2 cellular contexts compared by ENCODE assay signal in genomic region chr3:131349946-131350347, GRCh38.
TF ChIP-seq lines count a peak whose summit lies in the region.

No MANE protein-coding gene starts in this region.

TF ChIP-seq in endothelial cell of umbilical vein, 7 proteins besides CTCF, POLR2A, EP300 and RAD21:
- no peak for TF ChIP-seq FOS (IDR thresholded peaks at IDR 0.05; ENCODE audit: borderline replicate concordance, insufficient read depth, low read length)
- no peak for TF ChIP-seq POLR2AphosphoS5 (IDR thresholded peaks at IDR 0.05; ENCODE audit: insufficient read depth, low read depth, low read length)
- TF ChIP-seq MAX (IDR thresholded peaks at IDR 0.05; ENCODE audit: insufficient read depth, insufficient read length), result no peak
- TF ChIP-seq EZH2 (IDR thresholded peaks at IDR 0.05; ENCODE audit: borderline replicate concordance, low read depth, low read length, severe bottlenecking), result no peak
- no peak for TF ChIP-seq MYC (IDR thresholded peaks at IDR 0.05; ENCODE audit: low read depth, low read length)
- no peak for TF ChIP-seq GATA2 (IDR thresholded peaks at IDR 0.05; ENCODE audit: insufficient read depth, insufficient read length, low read depth, low read length)

TF ChIP-seq in HepG2, 621 proteins besides CTCF, POLR2A, EP300 and RAD21:
- no peak for TF ChIP-seq THAP7 (CRISPR knock-in tag; IDR thresholded peaks at IDR 0.05)
- TF ChIP-seq SMARCC2 (IDR thresholded peaks at IDR 0.05), result no peak
- TF ChIP-seq FOXP4 (CRISPR knock-in tag; IDR thresholded peaks at IDR 0.05), result no peak
- TF ChIP-seq NPAS2 (CRISPR knock-in tag; IDR thresholded peaks at IDR 0.05; ENCODE audit: borderline replicate concordance), result no peak
- TF ChIP-seq ZNF597 (CRISPR knock-in tag; IDR thresholded peaks at IDR 0.05), result no peak
- TF ChIP-seq NFIB (CRISPR knock-in tag; IDR thresholded peaks at IDR 0.05; ENCODE audit: borderline replicate concordance), result no peak
- no peak for TF ChIP-seq NFE2L2 (IDR thresholded peaks at IDR 0.05; ENCODE audit: low read length)
